16 cellular contexts compared by ENCODE assay signal in the genomic region with DNA sequence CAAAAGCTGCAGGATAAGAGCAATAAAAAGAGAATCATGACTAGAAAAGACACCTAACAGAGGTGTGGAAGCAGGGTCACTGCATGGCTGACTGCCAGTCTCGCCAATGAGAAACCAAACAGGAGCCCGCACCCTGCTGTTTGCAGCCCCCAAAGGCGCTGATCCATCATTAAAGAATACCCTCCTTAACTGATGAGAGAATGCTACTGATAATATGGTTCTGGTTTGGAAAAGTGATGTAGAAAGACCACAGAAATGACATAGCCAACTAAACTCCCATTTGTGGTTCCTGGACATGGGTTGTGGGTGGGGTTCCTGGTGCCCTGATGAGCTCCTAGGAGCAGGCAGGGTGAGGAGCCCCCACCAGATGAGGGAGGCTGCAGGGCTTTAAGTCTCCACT.
DNase-seq lines count a peak whose midpoint lies in the region; ATAC-seq lines count a peak whose summit lies in the region.
"Had no signal": no experiment of that assay in that cellular context is flagged by ENCODE, and none has a peak within 500 bp of the region (broad histone marks: within the 10 kb centered on the region; RNA-seq: fewer than 3 reads in every experiment).

No MANE protein-coding gene starts in this region.

- H3K27ac Mint-ChIP-seq in memory B cell, result peak overlapping the region; percentile 41
- H3K27ac Mint-ChIP-seq: CD4-positive, CD25-positive, alpha-beta regulatory T cell; IgD-negative memory B cell had no signal

- peaks cover 15% of the 10 kb centered on the region for H3K36me3 Mint-ChIP-seq in memory B cell
- H3K36me3 Mint-ChIP-seq: CD4-positive, CD25-positive, alpha-beta regulatory T cell had no signal

- no peaks in the 10 kb centered on the region for H3K9me3 ChIP-seq in right cardiac atrium (ENCODE audit: control insufficient read depth, low read length)
- H3K9me3 ChIP-seq: Peyer's patch, SJSA1 had no signal

- WGBS in right cardiac atrium, result 94% methylated on average over 3 of the region's 3 CpGs

- no peaks in the 10 kb centered on the region for H3K27me3 Mint-ChIP-seq in memory B cell
- H3K27me3 Mint-ChIP-seq: IgD-negative memory B cell had no signal

- H3K4me3 Mint-ChIP-seq in memory B cell, result no peak overlapping the region
- H3K4me3 Mint-ChIP-seq: CD4-positive, CD25-positive, alpha-beta regulatory T cell; IgD-negative memory B cell had no signal

- no peaks in the 10 kb centered on the region for H3K27me3 ChIP-seq in right cardiac atrium (ENCODE audit: control insufficient read depth, insufficient read depth)
- H3K27me3 ChIP-seq: Peyer's patch, SJSA1 had no signal

- DNase-seq in right cardiac atrium (no peak), Right ventricle myocardium superior (no peak), memory B cell (ENCODE audit: low spot score in 2 of 2) (no peak), sciatic nerve (ENCODE audit: low spot score) (peak; percentile 51), HCEC 1CT (no peak)
- DNase-seq: CD4-positive, CD25-positive, alpha-beta regulatory T cell; MV-4-11; NCI-H1694 treated with DMSO at 0.1 percent for 48 hours; NCI-H2081 treated with DMSO at 0.1 percent for 48 hours; NCI-H446; NCI-H526 treated with DMSO at 0.1 percent for 48 hours had no signal

- peaks cover 23% of the 10 kb centered on the region for H3K4me1 ChIP-seq in right cardiac atrium (ENCODE audit: control insufficient read depth, insufficient read depth, low read length)

- no peaks in the 10 kb centered on the region for H3K9me3 Mint-ChIP-seq in memory B cell
- H3K9me3 Mint-ChIP-seq: IgD-negative memory B cell had no signal

- peaks cover 8% of the 10 kb centered on the region for H3K4me1 Mint-ChIP-seq in memory B cell
- H3K4me1 Mint-ChIP-seq: CD4-positive, CD25-positive, alpha-beta regulatory T cell had no signal

- intact Hi-C loops in right cardiac atrium (cut with DNase I) (no loop called here), Right ventricle myocardium superior (cut with DNase I) (no loop called here), sciatic nerve (cut with DNase I) (no loop called here)

- no peak overlapping the region for H3K4me3 ChIP-seq in right cardiac atrium (ENCODE audit: low read length)
- H3K4me3 ChIP-seq: Peyer's patch, SJSA1 had no signal

- H3K27ac ChIP-seq in right cardiac atrium (ENCODE audit: low read length), result peak overlapping the region; percentile 78
- H3K27ac ChIP-seq: SJSA1 had no signal

- no peak for ATAC-seq in right cardiac atrium
- ATAC-seq in Right ventricle myocardium superior (ENCODE audit: poor library complexity), result no peak
- ATAC-seq in memory B cell (ENCODE audit: low read depth), result no peak
- no peak for ATAC-seq in sciatic nerve
- no peak for ATAC-seq in HG03135 (IDR thresholded peaks at IDR 0.05; ENCODE audit: unreplicated experiment)
- ATAC-seq in GM21423 (IDR thresholded peaks at IDR 0.05; ENCODE audit: unreplicated experiment), result no peak
